ENCODE assay signal across 1 cellular context in genomic region chr12:400828-401227, GRCh38.
TF ChIP-seq lines count a peak whose summit lies in the region.

No MANE protein-coding gene starts in this region.

TF ChIP-seq in GM12878, 131 proteins besides CTCF, POLR2A, EP300 and RAD21:
- TF ChIP-seq HDGF (IDR thresholded peaks at IDR 0.05) (no peak), ZNF207 (IDR thresholded peaks at IDR 0.05; ENCODE audit: borderline replicate concordance) (no peak), BCL11A (IDR thresholded peaks at IDR 0.05; ENCODE audit: low read depth, low read length) (no peak), ZNF622 (IDR thresholded peaks at IDR 0.05) (no peak), EGR1 (IDR thresholded peaks at IDR 0.05; ENCODE audit: borderline replicate concordance in 1 of 2, low read depth in 2 of 2, low read length in 2 of 2) (no peak), LARP7 (IDR thresholded peaks at IDR 0.05) (no peak)
TF ChIP-seq in GM12878: peak in this region for 0.
